8 cellular contexts compared by ENCODE assay signal in the genomic region with DNA sequence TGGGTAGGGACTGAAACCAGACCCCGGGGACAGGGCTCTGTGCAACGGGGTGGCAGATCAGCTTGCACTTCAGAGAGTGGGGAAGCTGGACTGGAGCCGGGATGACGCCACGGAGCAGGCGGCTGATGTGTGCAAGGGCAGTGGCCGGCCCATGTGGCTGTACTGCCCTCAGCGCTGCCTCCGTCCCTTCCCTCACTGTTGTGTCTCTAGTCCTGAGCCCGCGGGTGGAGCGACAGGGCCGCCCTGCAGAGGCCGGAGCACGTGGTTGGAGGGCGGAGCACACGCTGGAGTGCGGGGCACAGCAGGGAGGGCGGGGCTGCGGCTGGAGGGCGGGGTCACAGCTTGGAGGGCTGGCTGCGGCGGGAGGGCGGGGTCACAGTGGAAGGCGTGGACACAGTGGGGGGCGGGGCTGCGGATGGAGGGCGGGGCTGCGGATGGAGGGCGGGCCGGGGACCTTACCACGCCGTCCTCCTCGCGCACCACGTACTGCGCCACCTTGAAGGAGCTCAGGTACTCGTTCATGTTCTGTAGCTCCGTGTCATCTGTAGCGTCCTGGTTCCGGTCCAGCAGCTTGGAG. TPM values are rescaled to one million over a fixed set of nuclear protein-coding genes. Genes with fewer than 3 reads are reported as not detected.
A peak's percentile ranks its signal among the peaks of the same experiment; 100 is the strongest.
DNase-seq lines count a peak whose midpoint lies in the region; ATAC-seq and TF ChIP-seq lines count a peak whose summit lies in the region.

No MANE protein-coding gene starts in this region.

- intact Hi-C loops in A673 (cut with micrococcal nuclease; ENCODE audit: unreplicated experiment): no loop called here
- intact Hi-C loops in breast epithelium (cut with DNase I; ENCODE audit: low total_unique reads): no loop called here

- TF ChIP-seq CTCF in A673 (conservative IDR thresholded peaks at IDR 0.05; ENCODE audit: low read depth, low read length) (no peak), VCaP (conservative IDR thresholded peaks at IDR 0.05) (no peak), breast epithelium (IDR thresholded peaks at IDR 0.05) (no peak)

- no peak overlapping the region for H3K4me3 ChIP-seq in A673 (ENCODE audit: low read depth, low read length, poor library complexity, severe bottlenecking)
- peak overlapping the region in 2 of 3 donors; percentile 27 to 39 for H3K4me3 ChIP-seq in breast epithelium

- H3K36me3 ChIP-seq in A673 (ENCODE audit: insufficient read depth, low read length, poor library complexity, severe bottlenecking): no peaks in the 10 kb centered on the region
- no peaks in the 10 kb centered on the region for H3K36me3 ChIP-seq in breast epithelium

- no peak for TF ChIP-seq POLR2A in breast epithelium (IDR thresholded peaks at IDR 0.05)

- H3K9me3 ChIP-seq in A673 (ENCODE audit: low read depth, low read length, poor library complexity, severe bottlenecking) (no peaks in the 10 kb centered on the region), breast epithelium (peaks cover 0 to 8% of the 10 kb centered on the region in 2 donors)

- peak; percentile 86 for DNase-seq in A673 (ENCODE audit: low spot score)
- DNase-seq in HuH-7 (ENCODE audit: low spot score): peak; percentile 48
- DNase-seq in breast epithelium (ENCODE audit: low spot score in 2 of 2): peak in 1 of 2 donors; percentile 37
- peak; percentile 59 for DNase-seq in kidney tubule cell (ENCODE audit: low spot score)
- peak; percentile 65 to 87 for DNase-seq in stimulated activated CD4-positive, alpha-beta T cell treated with anti-CD3 and anti-CD28 coated beads, Interleukin-4, amount 100 ng/mL, for 48 hours (ENCODE audit: low read depth in 2 of 2)
- no peak for DNase-seq in A172 (ENCODE audit: low spot score)

- peaks cover 5% of the 10 kb centered on the region for H3K4me1 ChIP-seq in A673 (ENCODE audit: insufficient read depth, low read length, poor library complexity, severe bottlenecking)
- H3K4me1 ChIP-seq in breast epithelium: no peaks in the 10 kb centered on the region

- POLR2A ChIA-PET in A673 (lab: Charles Lee; ENCODE audit: low non-redundant PET): no interaction called here

- H3K27me3 ChIP-seq in A673 (replicated peaks; ENCODE audit: insufficient read depth, low read depth, low read length, poor library complexity): no peaks in the 10 kb centered on the region
- peaks cover 0 to 11% of the 10 kb centered on the region in 2 donors for H3K27me3 ChIP-seq in breast epithelium

- no TSS peak for BruUV-seq in A673 (replicated peaks; lab: Mats Ljungman, UMichigan)

- CTCF ChIA-PET in A673 (lab: Charles Lee): interaction anchor here (0.6 to 0.7 kb wide), 2 partner anchors 286 to 1112 kb away, joined by 6 to 7 read pairs; no protein-coding TSS in a partner anchor

- H3K27ac ChIP-seq in A673 (ENCODE audit: low read depth, low read length, poor library complexity, severe bottlenecking): no peak overlapping the region
- peak overlapping the region; percentile 54; the same call in 1 of the 2 replicates for H3K27ac ChIP-seq in VCaP
- no peak overlapping the region for H3K27ac ChIP-seq in breast epithelium

- ATAC-seq in HG03469 (IDR thresholded peaks at IDR 0.05; ENCODE audit: unreplicated experiment): no peak

RNA-seq across cellular contexts. Expression of gene CHD5, which starts 52.4 kb away (rescaled TPM):
- total RNA-seq in A673 (2021) (0.22 and 0.58 TPM in 2 replicates), breast epithelium (under 1 TPM; under 0.01 to 0.33 (median 0.15) TPM)
- 0.98 TPM in 2 replicates for total RNA-seq in A172 (2014; rRNA removed; shearing (Covaris generic))
